ENCODE assay signal across 9 cellular contexts in genomic region chr10:48364659-48365405, GRCh38. TPM values are rescaled to one million over a fixed set of nuclear protein-coding genes. Genes with fewer than 3 reads are reported as not detected.
DNase-seq lines count a peak whose midpoint lies in the region; ATAC-seq, FAIRE-seq and TF ChIP-seq lines count a peak whose summit lies in the region.
"Had no signal": no experiment of that assay in that cellular context is flagged by ENCODE, and none has a peak within 500 bp of the region (broad histone marks: within the 10 kb centered on the region; RNA-seq: fewer than 3 reads in every experiment).

No MANE protein-coding gene starts in this region.

- no peak for FAIRE-seq in D721Med (lab: Jason Lieb, UNC)

- no peaks in the 10 kb centered on the region for H3K36me3 Mint-ChIP-seq in GM23338 (ENCODE audit: low read depth)

- H3K4me2 ChIP-seq in GM23338 (no peak overlapping the region), fibroblast of lung (ENCODE audit: extremely low read depth, insufficient read depth, low read length) (peak overlapping the region; percentile 54)

- WGBS in prostate gland: 20% methylated on average over 3 of the region's 3 CpGs

- H2AFZ ChIP-seq in GM23338 (no peak overlapping the region), fibroblast of lung (ENCODE audit: low read length) (no peak overlapping the region)

- no peaks in the 10 kb centered on the region for H3K27me3 Mint-ChIP-seq in GM23338 (ENCODE audit: insufficient read depth, low read depth, poor library complexity)

- H4K20me1 ChIP-seq in GM23338 (replicated peaks; ENCODE audit: insufficient read depth) (peaks cover 6% of the 10 kb centered on the region), fibroblast of lung (ENCODE audit: control insufficient read depth, extremely low read depth, insufficient read depth, low read length) (no peaks in the 10 kb centered on the region)

- H3K27ac ChIP-seq in GM23338 (ENCODE audit: low read depth): no peak overlapping the region
- peak overlapping the region; percentile 8 for H3K27ac ChIP-seq in fibroblast of lung (ENCODE audit: insufficient read depth, low read length)
- H3K27ac ChIP-seq in prostate gland: no peak overlapping the region

- no peaks in the 10 kb centered on the region for H3F3A ChIP-seq in GM23338 (replicated peaks; ENCODE audit: low read depth)

- no peaks in the 10 kb centered on the region for H3K9me2 ChIP-seq in GM23338 (ENCODE audit: insufficient read depth)

- no peak for ATAC-seq in GM23338
- ATAC-seq in sciatic nerve: no peak
- no peak for ATAC-seq in omental fat pad (ENCODE audit: low FRiP score)

- H3K4me1 ChIP-seq in GM23338 (ENCODE audit: insufficient read depth): 0 out of 2 replicates have a peak, but pooled peaks cover 5% of the 10 kb centered on the region
- peaks cover 15% of the 10 kb centered on the region for H3K4me1 ChIP-seq in fibroblast of lung (ENCODE audit: control insufficient read depth, extremely low read depth, insufficient read depth, low read length)
- no peaks in the 10 kb centered on the region for H3K4me1 ChIP-seq in prostate gland (replicated peaks)

- TF ChIP-seq CTCF in GM23338 (conservative IDR thresholded peaks at IDR 0.05; ENCODE audit: low read depth in 2 of 2) (no peak), fibroblast of lung (conservative IDR thresholded peaks at IDR 0.05 in 1 of 2, IDR thresholded peaks at IDR 0.05 in 1 of 2; ENCODE audit: low read depth in 1 of 2, low read length in 2 of 2) (no peak), prostate gland (IDR thresholded peaks at IDR 0.05) (no peak), D721Med (IDR thresholded peaks at IDR 0.05; ENCODE audit: insufficient read depth, missing control alignments) (no peak), omental fat pad (IDR thresholded peaks at IDR 0.05) (no peak)

- H3K4me3 ChIP-seq in GM23338: no peak overlapping the region
- peak overlapping the region in 1 of 4 experiments; percentile 4 for H3K4me3 ChIP-seq in fibroblast of lung (replicated peaks in 1 of 4; ENCODE audit: control extremely low read depth in 1 of 4, insufficient read depth in 1 of 4, low read depth in 3 of 4, low read length in 4 of 4)
- H3K4me3 ChIP-seq in prostate gland: no peak overlapping the region

- no peaks in the 10 kb centered on the region for H3K36me3 ChIP-seq in GM23338 (ENCODE audit: insufficient read depth)
- H3K36me3 ChIP-seq in fibroblast of lung (ENCODE audit: control insufficient read depth, insufficient read depth, low read length): no peaks in the 10 kb centered on the region
- no peaks in the 10 kb centered on the region for H3K36me3 ChIP-seq in prostate gland

- H3K27me3 ChIP-seq in GM23338 (ENCODE audit: insufficient read depth) (no peaks in the 10 kb centered on the region), fibroblast of lung (ENCODE audit: control insufficient read depth, insufficient read depth, low read length) (no peaks in the 10 kb centered on the region), prostate gland (replicated peaks; ENCODE audit: insufficient read depth) (no peaks in the 10 kb centered on the region)

- DNase-seq in GM23338 (ENCODE audit: low spot score) (no peak), NCI-H510A treated with DMSO at 0.1 percent for 48 hours (lab: John Stamatoyannopoulos, UW) (peak; percentile 66), fibroblast of lung (ENCODE audit: low read depth in 2 of 2) (peak; percentile 70 to 81), prostate gland (ENCODE audit: low spot score) (peak; percentile 36), D721Med (ENCODE audit: insufficient read length, low spot score) (no peak), sciatic nerve (ENCODE audit: low spot score) (no peak), omental fat pad (ENCODE audit: low spot score) (no peak)
- DNase-seq in activated effector memory CD4-positive, alpha-beta T cell treated with Interleukin-2 at 50 U/mL for 16 hours: no peak
- DNase-seq: activated CD4-positive, CD25-positive, alpha-beta regulatory T cell treated with anti-CD3 and anti-CD28 coated beads, Interleukin-2, amount 50 U/mL, for 72 hours had no signal

- H3K9me3 Mint-ChIP-seq in GM23338: no peaks in the 10 kb centered on the region

- peak overlapping the region; percentile 10 for H3K9ac ChIP-seq in fibroblast of lung (ENCODE audit: insufficient read depth, low read length)

- peaks cover 15% of the 10 kb centered on the region; the same call in 2 of the 3 replicates for H3K4me1 Mint-ChIP-seq in GM23338

- intact Hi-C loops in prostate gland (cut with DNase I) (loop anchor here (10.0 kb wide), 1 partner anchor 190 kb away; no protein-coding TSS in a partner anchor), sciatic nerve (cut with DNase I) (loop anchor here (5.0 kb wide), 1 partner anchor 292 kb away; no protein-coding TSS in a partner anchor)

- peak overlapping the region; percentile 7; the same call in 1 of the 2 replicates for H3K27ac Mint-ChIP-seq in GM23338

- TF ChIP-seq POLR2A in prostate gland (IDR thresholded peaks at IDR 0.05): no peak

- H3K4me3 Mint-ChIP-seq in GM23338: no peak overlapping the region

- no peaks in the 10 kb centered on the region for H3K9me3 ChIP-seq in fibroblast of lung (ENCODE audit: control insufficient read depth, insufficient read depth, low read depth, low read length)
- H3K9me3 ChIP-seq in prostate gland: no peaks in the 10 kb centered on the region

- peaks cover 56% of the 10 kb centered on the region for H3K79me2 ChIP-seq in GM23338 (replicated peaks; ENCODE audit: insufficient read depth)
- peaks cover 30% of the 10 kb centered on the region for H3K79me2 ChIP-seq in fibroblast of lung (ENCODE audit: control insufficient read depth, insufficient read depth, low read length)

TF ChIP-seq in GM23338, 12 proteins besides CTCF, POLR2A, EP300 and RAD21 (continues in another document):
- TF ChIP-seq CREB1 (CRISPR knock-in tag; IDR thresholded peaks at IDR 0.05; ENCODE audit: low read depth): no peak
- TF ChIP-seq EZH2 (IDR thresholded peaks at IDR 0.05; ENCODE audit: low read depth, unreplicated experiment): no peak
- TF ChIP-seq ZNF462 (CRISPR knock-in tag; IDR thresholded peaks at IDR 0.05): no peak
- TF ChIP-seq NANOG (IDR thresholded peaks at IDR 0.05; ENCODE audit: borderline replicate concordance): no peak

RNA-seq across cellular contexts. Expression of gene MAPK8, which starts 58.4 kb away (rescaled TPM):
- total RNA-seq in GM23338 (2014; rRNA removed; shearing (Covaris generic)): 63.5 and 73.6 TPM in 2 replicates
- polyA plus RNA-seq in GM23338 (2016; fragmentation: Nextera tagmentation; extraction: Ambion mirVana) (40.0 and 52.4 TPM in 2 replicates), fibroblast of lung (39.1 and 53.7 TPM in 2 replicates)
- total RNA-seq in fibroblast of lung (24.4 and 29.4 TPM in 2 replicates), prostate gland (10 to 100 TPM; 39.3 to 74.4 TPM), sciatic nerve (49.4 TPM), omental fat pad (10 to 100 TPM; 36.1 to 51.5 (median 46.9) TPM)
- polyA plus RNA-seq in fibroblast of lung (2012): 23.8 and 25.4 TPM in 2 replicates
- 4.8 and 5.5 TPM in 2 replicates for polyA minus RNA-seq in fibroblast of lung (ENCODE audit: low replicate concordance)

Comparison
In these comparisons a context has a peak if more than half of its experiments do, and no peak if none do; other contexts are left out.
1. DNase-seq: peak in NCI-H510A treated with DMSO at 0.1 percent for 48 hours (single experiment), fibroblast of lung (2 of 2) and prostate gland (single experiment); none in GM23338 (single experiment), D721Med (single experiment), sciatic nerve (single experiment), omental fat pad (single experiment) and activated effector memory CD4-positive, alpha-beta T cell treated with Interleukin-2 at 50 U/mL for 16 hours (single experiment).